11 cellular contexts compared by ENCODE assay signal in genomic region chr5:106094128-106094726, GRCh38.
DNase-seq lines count a peak whose midpoint lies in the region; ATAC-seq and TF ChIP-seq lines count a peak whose summit lies in the region.
"Had no signal": no experiment of that assay in that cellular context is flagged by ENCODE, and none has a peak within 500 bp of the region (broad histone marks: within the 10 kb centered on the region; RNA-seq: fewer than 3 reads in every experiment).

No MANE protein-coding gene starts in this region.

- peak; percentile 1 for DNase-seq in AG10803 (ENCODE audit: low read depth)
- peak; percentile 91 for DNase-seq in NCI-H1105 treated with DMSO at 0.1 percent for 48 hours (lab: John Stamatoyannopoulos, UW)
- DNase-seq in Panc1 (ENCODE audit: low read depth, low spot score), result peak; percentile 2
- peak; percentile 80 for DNase-seq in fibroblast of peridontal ligament (ENCODE audit: extremely low read depth)
- DNase-seq in cortex of kidney (lab: John Stamatoyannopoulos, UW), result no peak
- DNase-seq in vagina (ENCODE audit: extremely low spot score in 2 of 2), result no peak
- DNase-seq: activated B cell treated with CpG ODN at 0.5 μM for 24 hours; activated naive CD8-positive, alpha-beta T cell treated with anti-CD3 and anti-CD28 coated beads, Interleukin-2, amount 50 U/mL, for 24 hours; NCI-H187 treated with DMSO at 0.1 percent for 48 hours had no signal

- ATAC-seq in Panc1 (peak; percentile 74; the same call in 1 of the 2 replicates), HG03460 (IDR thresholded peaks at IDR 0.05; ENCODE audit: unreplicated experiment) (no peak), HG02884 (IDR thresholded peaks at IDR 0.05; ENCODE audit: unreplicated experiment) (no peak)
- ATAC-seq: activated naive CD8-positive, alpha-beta T cell treated with anti-CD3 and anti-CD28 coated beads, Interleukin-2, amount 50 U/mL, for 24 hours had no signal

- no peak for TF ChIP-seq POLR2A in vagina (IDR thresholded peaks at IDR 0.05)

- intact Hi-C loops in Panc1 (cut with micrococcal nuclease; ENCODE audit: unreplicated experiment) (no loop called here), vagina (cut with DNase I) (no loop called here)

- CTCF ChIA-PET in Panc1 (lab: Charles Lee), result interaction anchor here (0.7 kb wide), 1 partner anchor 496 kb away, joined by 3 read pairs; no protein-coding TSS in a partner anchor

- no peaks in the 10 kb centered on the region for H3K4me1 ChIP-seq in Panc1 (ENCODE audit: control insufficient read depth, insufficient read depth, low read length)
- H3K4me1 ChIP-seq in vagina, result no peaks in the 10 kb centered on the region

- in situ Hi-C loops in Panc1 (cut with HindIII; ENCODE audit: low pct_unique_long_range_greater_than_20kb, low sequenced_read_pairs), result no loop called here

- no peak for TF ChIP-seq CTCF in AG10803 (conservative IDR thresholded peaks at IDR 0.05; ENCODE audit: low read length)
- no peak for TF ChIP-seq CTCF in Panc1 (IDR thresholded peaks at IDR 0.05)
- no peak for TF ChIP-seq CTCF in vagina (IDR thresholded peaks at IDR 0.05)

- H3K27ac ChIP-seq in Panc1 (ENCODE audit: low read length) (no peak overlapping the region), vagina (no peak overlapping the region)

- H3K9me3 ChIP-seq in Panc1 (ENCODE audit: control insufficient read depth, insufficient read depth, low read depth, low read length) (no peaks in the 10 kb centered on the region), vagina (no peaks in the 10 kb centered on the region)

- H3K4me3 ChIP-seq in AG10803 (ENCODE audit: low read length) (no peak overlapping the region), Panc1 (ENCODE audit: low read depth in 2 of 2, low read length in 2 of 2) (no peak overlapping the region), vagina (no peak overlapping the region)

- H3K27me3 ChIP-seq in Panc1 (ENCODE audit: control insufficient read depth, insufficient read depth, low read length) (no peaks in the 10 kb centered on the region), vagina (no peaks in the 10 kb centered on the region)

- H3K36me3 ChIP-seq in Panc1 (ENCODE audit: control insufficient read depth, insufficient read depth, low read length) (no peaks in the 10 kb centered on the region), vagina (no peaks in the 10 kb centered on the region)

- POLR2A ChIA-PET in Panc1 (lab: Charles Lee), result no interaction called here

- no TSS peak for BruUV-seq in Panc1 (replicated peaks; lab: Mats Ljungman, UMichigan)

Comparison
In these comparisons a context has a peak if more than half of its experiments do, and no peak if none do; other contexts are left out.
1. DNase-seq: peak in AG10803 (single experiment), NCI-H1105 treated with DMSO at 0.1 percent for 48 hours (single experiment), Panc1 (single experiment) and fibroblast of peridontal ligament (single experiment); none in cortex of kidney (single experiment) and vagina (0 of 2).